In the genomic region with DNA sequence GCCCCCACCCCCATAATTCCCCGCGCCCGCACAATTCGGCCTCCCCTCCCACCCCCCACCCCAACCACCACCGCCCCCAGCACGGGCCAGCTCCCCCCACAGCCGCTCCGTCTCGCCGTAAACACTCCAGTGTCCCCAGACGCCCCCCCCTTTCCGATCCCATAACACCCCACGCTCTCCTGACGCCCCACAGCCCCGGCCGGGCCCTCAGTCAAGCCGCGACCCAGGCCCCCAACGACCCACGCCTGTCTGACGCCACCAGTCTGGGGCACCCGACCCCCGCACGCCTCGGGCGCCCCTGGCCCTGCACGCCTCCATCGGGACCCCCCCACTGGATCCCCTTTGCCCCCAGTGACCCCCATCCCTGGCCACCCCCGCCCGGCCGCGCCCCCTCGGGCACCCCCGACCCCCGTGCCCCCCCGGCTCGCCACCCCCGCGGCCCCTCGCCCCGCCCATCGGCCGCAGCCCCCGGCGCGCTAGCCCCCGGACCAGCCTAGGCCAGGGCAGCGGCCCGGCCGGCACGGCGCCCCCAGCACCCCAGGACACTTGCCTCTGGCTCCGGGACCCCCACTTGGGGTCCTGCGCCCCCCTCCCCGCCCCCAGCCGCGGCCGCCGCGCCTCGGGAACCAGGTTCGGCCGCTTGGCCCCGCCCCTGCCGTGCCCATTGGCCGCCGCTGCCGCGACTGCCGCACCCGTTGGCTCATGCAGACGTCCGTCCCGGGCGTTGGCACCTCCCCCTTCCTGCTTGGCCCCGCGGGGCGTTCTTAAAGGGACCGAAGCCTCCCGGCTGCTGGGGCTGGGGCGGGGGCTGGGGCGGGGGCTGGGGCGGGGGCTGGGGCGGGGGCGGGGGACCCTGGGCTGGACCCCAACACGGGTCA, we compare ENCODE assay signal across 1 cellular context.
A peak's percentile ranks its signal among the peaks of the same experiment; 100 is the strongest.
TF ChIP-seq lines count a peak whose summit lies in the region.

A gene (minus strand): TSS at position 638 of the 878 bp plus-strand sequence. CDS start 1,603 bp downstream, outside the sequence.

TF ChIP-seq in HepG2, 621 proteins besides CTCF, POLR2A, EP300 and RAD21 (continued from another document):
- TF ChIP-seq, protein P1, sequence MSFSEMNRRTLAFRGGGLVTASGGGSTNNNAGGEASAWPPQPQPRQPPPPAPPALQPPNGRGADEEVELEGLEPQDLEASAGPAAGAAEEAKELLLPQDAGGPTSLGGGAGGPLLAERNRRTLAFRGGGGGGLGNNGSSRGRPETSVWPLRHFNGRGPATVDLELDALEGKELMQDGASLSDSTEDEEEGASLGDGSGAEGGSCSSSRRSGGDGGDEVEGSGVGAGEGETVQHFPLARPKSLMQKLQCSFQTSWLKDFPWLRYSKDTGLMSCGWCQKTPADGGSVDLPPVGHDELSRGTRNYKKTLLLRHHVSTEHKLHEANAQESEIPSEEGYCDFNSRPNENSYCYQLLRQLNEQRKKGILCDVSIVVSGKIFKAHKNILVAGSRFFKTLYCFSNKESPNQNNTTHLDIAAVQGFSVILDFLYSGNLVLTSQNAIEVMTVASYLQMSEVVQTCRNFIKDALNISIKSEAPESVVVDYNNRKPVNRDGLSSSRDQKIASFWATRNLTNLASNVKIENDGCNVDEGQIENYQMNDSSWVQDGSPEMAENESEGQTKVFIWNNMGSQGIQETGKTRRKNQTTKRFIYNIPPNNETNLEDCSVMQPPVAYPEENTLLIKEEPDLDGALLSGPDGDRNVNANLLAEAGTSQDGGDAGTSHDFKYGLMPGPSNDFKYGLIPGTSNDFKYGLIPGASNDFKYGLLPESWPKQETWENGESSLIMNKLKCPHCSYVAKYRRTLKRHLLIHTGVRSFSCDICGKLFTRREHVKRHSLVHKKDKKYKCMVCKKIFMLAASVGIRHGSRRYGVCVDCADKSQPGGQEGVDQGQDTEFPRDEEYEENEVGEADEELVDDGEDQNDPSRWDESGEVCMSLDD (CRISPR knock-in tag; IDR thresholded peaks at IDR 0.05; ENCODE audit: borderline replicate concordance), result no peak
- TF ChIP-seq NFKB2 (CRISPR knock-in tag; IDR thresholded peaks at IDR 0.05; ENCODE audit: borderline replicate concordance) (no peak), ASH2L (IDR thresholded peaks at IDR 0.05; ENCODE audit: insufficient read length, low read depth, low read length) (no peak), HNRNPK (IDR thresholded peaks at IDR 0.05; ENCODE audit: low read depth, low read length, poor library complexity, severe bottlenecking) (peak; percentile 77), ZNF496 (CRISPR knock-in tag; IDR thresholded peaks at IDR 0.05; ENCODE audit: insufficient replicate concordance) (no peak), PTBP1 (IDR thresholded peaks at IDR 0.05; ENCODE audit: low read depth, low read length, poor library complexity, severe bottlenecking) (no peak), NKX3-1 (CRISPR knock-in tag; IDR thresholded peaks at IDR 0.05) (no peak), HOXA3 (CRISPR knock-in tag; IDR thresholded peaks at IDR 0.05) (no peak), WIZ (CRISPR knock-in tag; IDR thresholded peaks at IDR 0.05) (no peak), ZNF788 (CRISPR knock-in tag; IDR thresholded peaks at IDR 0.05; ENCODE audit: borderline replicate concordance) (no peak), SP5 (CRISPR knock-in tag; IDR thresholded peaks at IDR 0.05; ENCODE audit: borderline replicate concordance, low read depth) (0 out of 2 replicates have a peak, but pooled peaks have one; percentile 19), ZNF337 (CRISPR knock-in tag; IDR thresholded peaks at IDR 0.05; ENCODE audit: borderline replicate concordance, low read depth) (no peak), NFYB (CRISPR knock-in tag; IDR thresholded peaks at IDR 0.05) (peak; percentile 87), ZFY (CRISPR knock-in tag; IDR thresholded peaks at IDR 0.05) (no peak), RARA (CRISPR knock-in tag; IDR thresholded peaks at IDR 0.05) (no peak), FOSL1 (CRISPR knock-in tag; IDR thresholded peaks at IDR 0.05; ENCODE audit: borderline replicate concordance) (no peak)
- TF ChIP-seq, protein P2, sequence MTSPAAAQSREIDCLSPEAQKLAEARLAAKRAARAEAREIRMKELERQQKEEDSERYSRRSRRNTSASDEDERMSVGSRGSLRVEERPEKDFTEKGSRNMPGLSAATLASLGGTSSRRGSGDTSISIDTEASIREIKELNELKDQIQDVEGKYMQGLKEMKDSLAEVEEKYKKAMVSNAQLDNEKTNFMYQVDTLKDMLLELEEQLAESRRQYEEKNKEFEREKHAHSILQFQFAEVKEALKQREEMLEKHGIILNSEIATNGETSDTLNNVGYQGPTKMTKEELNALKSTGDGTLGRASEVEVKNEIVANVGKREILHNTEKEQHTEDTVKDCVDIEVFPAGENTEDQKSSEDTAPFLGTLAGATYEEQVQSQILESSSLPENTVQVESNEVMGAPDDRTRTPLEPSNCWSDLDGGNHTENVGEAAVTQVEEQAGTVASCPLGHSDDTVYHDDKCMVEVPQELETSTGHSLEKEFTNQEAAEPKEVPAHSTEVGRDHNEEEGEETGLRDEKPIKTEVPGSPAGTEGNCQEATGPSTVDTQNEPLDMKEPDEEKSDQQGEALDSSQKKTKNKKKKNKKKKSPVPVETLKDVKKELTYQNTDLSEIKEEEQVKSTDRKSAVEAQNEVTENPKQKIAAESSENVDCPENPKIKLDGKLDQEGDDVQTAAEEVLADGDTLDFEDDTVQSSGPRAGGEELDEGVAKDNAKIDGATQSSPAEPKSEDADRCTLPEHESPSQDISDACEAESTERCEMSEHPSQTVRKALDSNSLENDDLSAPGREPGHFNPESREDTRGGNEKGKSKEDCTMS (CRISPR knock-in tag; conservative IDR thresholded peaks at IDR 0.05), result no peak
- TF ChIP-seq, protein P3, sequence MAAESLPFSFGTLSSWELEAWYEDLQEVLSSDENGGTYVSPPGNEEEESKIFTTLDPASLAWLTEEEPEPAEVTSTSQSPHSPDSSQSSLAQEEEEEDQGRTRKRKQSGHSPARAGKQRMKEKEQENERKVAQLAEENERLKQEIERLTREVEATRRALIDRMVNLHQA (CRISPR knock-in tag; IDR thresholded peaks at IDR 0.05), result no peak
- TF ChIP-seq, protein P4, sequence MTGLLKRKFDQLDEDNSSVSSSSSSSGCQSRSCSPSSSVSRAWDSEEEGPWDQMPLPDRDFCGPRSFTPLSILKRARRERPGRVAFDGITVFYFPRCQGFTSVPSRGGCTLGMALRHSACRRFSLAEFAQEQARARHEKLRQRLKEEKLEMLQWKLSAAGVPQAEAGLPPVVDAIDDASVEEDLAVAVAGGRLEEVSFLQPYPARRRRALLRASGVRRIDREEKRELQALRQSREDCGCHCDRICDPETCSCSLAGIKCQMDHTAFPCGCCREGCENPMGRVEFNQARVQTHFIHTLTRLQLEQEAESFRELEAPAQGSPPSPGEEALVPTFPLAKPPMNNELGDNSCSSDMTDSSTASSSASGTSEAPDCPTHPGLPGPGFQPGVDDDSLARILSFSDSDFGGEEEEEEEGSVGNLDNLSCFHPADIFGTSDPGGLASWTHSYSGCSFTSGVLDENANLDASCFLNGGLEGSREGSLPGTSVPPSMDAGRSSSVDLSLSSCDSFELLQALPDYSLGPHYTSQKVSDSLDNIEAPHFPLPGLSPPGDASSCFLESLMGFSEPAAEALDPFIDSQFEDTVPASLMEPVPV (CRISPR knock-in tag; IDR thresholded peaks at IDR 0.05), result no peak
- TF ChIP-seq, protein P5, sequence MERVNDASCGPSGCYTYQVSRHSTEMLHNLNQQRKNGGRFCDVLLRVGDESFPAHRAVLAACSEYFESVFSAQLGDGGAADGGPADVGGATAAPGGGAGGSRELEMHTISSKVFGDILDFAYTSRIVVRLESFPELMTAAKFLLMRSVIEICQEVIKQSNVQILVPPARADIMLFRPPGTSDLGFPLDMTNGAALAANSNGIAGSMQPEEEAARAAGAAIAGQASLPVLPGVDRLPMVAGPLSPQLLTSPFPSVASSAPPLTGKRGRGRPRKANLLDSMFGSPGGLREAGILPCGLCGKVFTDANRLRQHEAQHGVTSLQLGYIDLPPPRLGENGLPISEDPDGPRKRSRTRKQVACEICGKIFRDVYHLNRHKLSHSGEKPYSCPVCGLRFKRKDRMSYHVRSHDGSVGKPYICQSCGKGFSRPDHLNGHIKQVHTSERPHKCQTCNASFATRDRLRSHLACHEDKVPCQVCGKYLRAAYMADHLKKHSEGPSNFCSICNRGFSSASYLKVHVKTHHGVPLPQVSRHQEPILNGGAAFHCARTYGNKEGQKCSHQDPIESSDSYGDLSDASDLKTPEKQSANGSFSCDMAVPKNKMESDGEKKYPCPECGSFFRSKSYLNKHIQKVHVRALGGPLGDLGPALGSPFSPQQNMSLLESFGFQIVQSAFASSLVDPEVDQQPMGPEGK (CRISPR knock-in tag; IDR thresholded peaks at IDR 0.05), result peak; percentile 22
- TF ChIP-seq, protein P6, sequence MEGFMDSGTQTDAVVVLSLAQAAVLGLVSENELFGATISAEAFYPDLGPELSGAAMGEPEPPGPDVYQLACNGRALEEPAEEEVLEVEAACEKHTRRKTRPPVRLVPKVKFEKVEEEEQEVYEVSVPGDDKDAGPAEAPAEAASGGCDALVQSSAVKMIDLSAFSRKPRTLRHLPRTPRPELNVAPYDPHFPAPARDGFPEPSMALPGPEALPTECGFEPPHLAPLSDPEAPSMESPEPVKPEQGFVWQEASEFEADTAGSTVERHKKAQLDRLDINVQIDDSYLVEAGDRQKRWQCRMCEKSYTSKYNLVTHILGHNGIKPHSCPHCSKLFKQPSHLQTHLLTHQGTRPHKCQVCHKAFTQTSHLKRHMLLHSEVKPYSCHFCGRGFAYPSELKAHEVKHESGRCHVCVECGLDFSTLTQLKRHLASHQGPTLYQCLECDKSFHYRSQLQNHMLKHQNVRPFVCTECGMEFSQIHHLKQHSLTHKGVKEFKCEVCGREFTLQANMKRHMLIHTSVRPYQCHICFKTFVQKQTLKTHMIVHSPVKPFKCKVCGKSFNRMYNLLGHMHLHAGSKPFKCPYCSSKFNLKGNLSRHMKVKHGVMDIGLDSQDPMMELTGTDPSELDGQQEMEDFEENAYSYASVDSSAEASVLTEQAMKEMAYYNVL (CRISPR knock-in tag; IDR thresholded peaks at IDR 0.05; ENCODE audit: borderline replicate concordance), result no peak
- TF ChIP-seq, protein P7, sequence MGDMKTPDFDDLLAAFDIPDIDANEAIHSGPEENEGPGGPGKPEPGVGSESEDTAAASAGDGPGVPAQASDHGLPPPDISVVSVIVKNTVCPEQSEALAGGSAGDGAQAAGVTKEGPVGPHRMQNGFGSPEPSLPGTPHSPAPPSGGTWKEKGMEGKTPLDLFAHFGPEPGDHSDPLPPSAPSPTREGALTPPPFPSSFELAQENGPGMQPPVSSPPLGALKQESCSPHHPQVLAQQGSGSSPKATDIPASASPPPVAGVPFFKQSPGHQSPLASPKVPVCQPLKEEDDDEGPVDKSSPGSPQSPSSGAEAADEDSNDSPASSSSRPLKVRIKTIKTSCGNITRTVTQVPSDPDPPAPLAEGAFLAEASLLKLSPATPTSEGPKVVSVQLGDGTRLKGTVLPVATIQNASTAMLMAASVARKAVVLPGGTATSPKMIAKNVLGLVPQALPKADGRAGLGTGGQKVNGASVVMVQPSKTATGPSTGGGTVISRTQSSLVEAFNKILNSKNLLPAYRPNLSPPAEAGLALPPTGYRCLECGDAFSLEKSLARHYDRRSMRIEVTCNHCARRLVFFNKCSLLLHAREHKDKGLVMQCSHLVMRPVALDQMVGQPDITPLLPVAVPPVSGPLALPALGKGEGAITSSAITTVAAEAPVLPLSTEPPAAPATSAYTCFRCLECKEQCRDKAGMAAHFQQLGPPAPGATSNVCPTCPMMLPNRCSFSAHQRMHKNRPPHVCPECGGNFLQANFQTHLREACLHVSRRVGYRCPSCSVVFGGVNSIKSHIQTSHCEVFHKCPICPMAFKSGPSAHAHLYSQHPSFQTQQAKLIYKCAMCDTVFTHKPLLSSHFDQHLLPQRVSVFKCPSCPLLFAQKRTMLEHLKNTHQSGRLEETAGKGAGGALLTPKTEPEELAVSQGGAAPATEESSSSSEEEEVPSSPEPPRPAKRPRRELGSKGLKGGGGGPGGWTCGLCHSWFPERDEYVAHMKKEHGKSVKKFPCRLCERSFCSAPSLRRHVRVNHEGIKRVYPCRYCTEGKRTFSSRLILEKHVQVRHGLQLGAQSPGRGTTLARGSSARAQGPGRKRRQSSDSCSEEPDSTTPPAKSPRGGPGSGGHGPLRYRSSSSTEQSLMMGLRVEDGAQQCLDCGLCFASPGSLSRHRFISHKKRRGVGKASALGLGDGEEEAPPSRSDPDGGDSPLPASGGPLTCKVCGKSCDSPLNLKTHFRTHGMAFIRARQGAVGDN (CRISPR knock-in tag; IDR thresholded peaks at IDR 0.05), result peak; percentile 9; the same call in 1 of the 2 replicates
- TF ChIP-seq, protein P8, sequence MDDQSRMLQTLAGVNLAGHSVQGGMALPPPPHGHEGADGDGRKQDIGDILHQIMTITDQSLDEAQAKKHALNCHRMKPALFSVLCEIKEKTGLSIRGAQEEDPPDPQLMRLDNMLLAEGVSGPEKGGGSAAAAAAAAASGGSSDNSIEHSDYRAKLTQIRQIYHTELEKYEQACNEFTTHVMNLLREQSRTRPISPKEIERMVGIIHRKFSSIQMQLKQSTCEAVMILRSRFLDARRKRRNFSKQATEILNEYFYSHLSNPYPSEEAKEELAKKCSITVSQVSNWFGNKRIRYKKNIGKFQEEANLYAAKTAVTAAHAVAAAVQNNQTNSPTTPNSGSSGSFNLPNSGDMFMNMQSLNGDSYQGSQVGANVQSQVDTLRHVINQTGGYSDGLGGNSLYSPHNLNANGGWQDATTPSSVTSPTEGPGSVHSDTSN (CRISPR knock-in tag; IDR thresholded peaks at IDR 0.05; ENCODE audit: borderline replicate concordance), result peak; percentile 79; the same call in 1 of the 2 replicates
